Comparison of ENCODE assay signal across 8 cellular contexts in the genomic region with DNA sequence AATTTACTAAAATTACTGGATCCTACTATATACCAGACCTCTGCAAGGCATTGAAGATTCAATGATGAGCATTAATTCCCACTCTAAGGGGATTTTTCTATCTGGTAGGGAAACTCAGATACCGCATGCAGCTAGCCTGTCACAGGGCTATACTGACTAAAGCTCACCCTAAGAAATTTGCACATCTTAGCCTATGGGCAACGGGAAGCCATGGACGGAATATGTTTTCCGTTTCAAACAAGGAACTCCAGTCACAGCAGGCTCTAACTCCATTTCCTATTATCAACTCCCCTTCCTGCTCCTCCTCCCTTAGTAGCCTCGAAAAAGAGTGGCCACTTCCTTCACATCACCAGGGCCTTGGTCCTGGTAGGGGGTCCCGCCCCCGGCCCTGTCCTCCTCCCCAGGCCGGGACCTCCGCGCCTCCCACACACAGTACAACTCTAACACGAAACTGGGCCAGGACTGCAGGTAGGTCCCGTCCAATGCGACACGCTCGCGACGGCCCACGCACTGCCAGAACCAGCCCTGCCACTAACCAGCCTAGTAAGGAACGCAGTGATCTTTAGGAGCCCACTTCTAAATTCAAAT. TPM values are rescaled to one million over a fixed set of nuclear protein-coding genes. Genes with fewer than 3 reads are reported as not detected.
A peak's percentile ranks its signal among the peaks of the same experiment; 100 is the strongest.
DNase-seq lines count a peak whose midpoint lies in the region; ATAC-seq and TF ChIP-seq lines count a peak whose summit lies in the region.

No MANE protein-coding gene starts in this region.

- ATAC-seq in GM18907 (IDR thresholded peaks at IDR 0.05; ENCODE audit: unreplicated experiment) = peak; percentile 36
- ATAC-seq in HG03159 (IDR thresholded peaks at IDR 0.05; ENCODE audit: unreplicated experiment) = peak; percentile 21
- ATAC-seq in naive thymus-derived CD4-positive, alpha-beta T cell = peak; percentile 54

- POLR2A ChIA-PET in BJ (lab: Charles Lee) = interaction anchor here (1.6 kb wide), 1 partner anchor 19 kb away, joined by 8 read pairs; a partner anchor contains a TSS
- POLR2A ChIA-PET in SK-N-SH (lab: Yijun Ruan, JAX) = interaction anchor here (0.9 to 2.0 kb wide), 4 partner anchors 12 to 55 kb away, joined by 4 to 26 read pairs (median 8); a partner anchor contains a TSS
- POLR2A ChIA-PET in naive thymus-derived CD4-positive, alpha-beta T cell (lab: Charles Lee) = interaction anchor here (0.8 to 7.3 kb wide), 10 partner anchors 10 to 73 kb away, joined by 3 to 162 read pairs (median 8); a partner anchor contains a TSS

- no peaks in the 10 kb centered on the region for H3K9me2 ChIP-seq in SK-N-SH

- peaks cover 14% of the 10 kb centered on the region for H3K4me1 Mint-ChIP-seq in endothelial cell (ENCODE audit: unreplicated experiment)
- peaks cover 15 to 32% (median 26%) of the 10 kb centered on the region in 7 donors for H3K4me1 Mint-ChIP-seq in naive thymus-derived CD4-positive, alpha-beta T cell

- H3K9me3 Mint-ChIP-seq in endothelial cell (ENCODE audit: unreplicated experiment) = no peaks in the 10 kb centered on the region
- no peaks in the 10 kb centered on the region for H3K9me3 Mint-ChIP-seq in naive thymus-derived CD4-positive, alpha-beta T cell

- no peaks in the 10 kb centered on the region for H3K9me3 ChIP-seq in SK-N-SH
- no peaks in the 10 kb centered on the region for H3K9me3 ChIP-seq in naive thymus-derived CD4-positive, alpha-beta T cell (ENCODE audit: control insufficient read depth in 2 of 3, low read length in 3 of 3)

- no peaks in the 10 kb centered on the region for H4K20me1 ChIP-seq in SK-N-SH (ENCODE audit: insufficient read depth)

- peak overlapping the region; percentile 99 for H3K27ac Mint-ChIP-seq in endothelial cell (ENCODE audit: unreplicated experiment)
- H3K27ac Mint-ChIP-seq in naive thymus-derived CD4-positive, alpha-beta T cell = peak overlapping the region; percentile 91 to 99 (median 98)

- peak overlapping the region; percentile 68 to 87; a peak in 3 of 4 replicates for H3K27ac ChIP-seq in SK-N-SH (ENCODE audit: low read depth in 2 of 2, low read length in 1 of 2)
- H3K27ac ChIP-seq in naive thymus-derived CD4-positive, alpha-beta T cell (ENCODE audit: low read depth, low read length) = peak overlapping the region; percentile 97

- peak overlapping the region; percentile 85 for H3K4me2 ChIP-seq in SK-N-SH

- H3K36me3 ChIP-seq in BJ (ENCODE audit: control insufficient read depth, insufficient read depth, low read length) (peaks cover 9% of the 10 kb centered on the region), SK-N-SH (replicated peaks in 1 of 2; ENCODE audit: control insufficient read depth in 1 of 2, insufficient read depth in 2 of 2, low read length in 1 of 2) (peaks cover 23 to 29% of the 10 kb centered on the region in 2 experiments)
- H3K36me3 ChIP-seq in naive thymus-derived CD4-positive, alpha-beta T cell (ENCODE audit: control insufficient read depth in 2 of 3, insufficient read depth in 3 of 3, low read length in 3 of 3) = peaks cover 7 to 35% (median 16%) of the 10 kb centered on the region in 3 experiments

- H3F3A ChIP-seq in SK-N-SH (replicated peaks; ENCODE audit: insufficient read depth) = no peaks in the 10 kb centered on the region

- H3K27me3 ChIP-seq in BJ (ENCODE audit: control insufficient read depth, insufficient read depth, low read length) = no peaks in the 10 kb centered on the region
- no peaks in the 10 kb centered on the region for H3K27me3 ChIP-seq in SK-N-SH (ENCODE audit: insufficient read depth)
- H3K27me3 ChIP-seq in naive thymus-derived CD4-positive, alpha-beta T cell (ENCODE audit: control insufficient read depth in 2 of 2, insufficient read depth in 2 of 2, low read length in 2 of 2) = no peaks in the 10 kb centered on the region

- H3K4me3 Mint-ChIP-seq in endothelial cell (ENCODE audit: unreplicated experiment) = peak overlapping the region; percentile 94
- H3K4me3 Mint-ChIP-seq in naive thymus-derived CD4-positive, alpha-beta T cell = peak overlapping the region; percentile 86 to 97 (median 94)

- WGBS in SK-N-SH (ENCODE audit: low lambda C conversion rate) = 24% methylated on average over 18 of the region's 19 CpGs

- H3K4me1 ChIP-seq in SK-N-SH (ENCODE audit: control insufficient read depth in 1 of 2, insufficient read depth in 2 of 2, low read depth in 1 of 2, low read length in 1 of 2) = peaks cover 0 to 16% of the 10 kb centered on the region in 2 experiments; a peak in 2 of 4 replicates
- H3K4me1 ChIP-seq in naive thymus-derived CD4-positive, alpha-beta T cell (ENCODE audit: control insufficient read depth in 2 of 2, insufficient read depth in 2 of 2, low read length in 2 of 2) = peaks cover 15 to 17% of the 10 kb centered on the region in 2 donors

- intact Hi-C loops in naive thymus-derived CD4-positive, alpha-beta T cell (cut with micrococcal nuclease) = loop anchor here (1.0 to 10.0 kb wide), 10 partner anchors 19 to 1692 kb away; a partner anchor contains a TSS

- peak overlapping the region; percentile 56 for H3K9ac ChIP-seq in SK-N-SH

- CTCF ChIA-PET in BJ (lab: Yijun Ruan, JAX) (interaction anchor here (0.7 to 1.1 kb wide), 3 partner anchors 17 to 55 kb away, joined by 3 to 5 read pairs (median 3); no protein-coding TSS in a partner anchor), SK-N-SH (lab: Yijun Ruan, JAX) (interaction anchor here (1.0 to 2.7 kb wide), 6 partner anchors 17 to 54 kb away, joined by 3 to 12 read pairs (median 6); a partner anchor contains a TSS)
- CTCF ChIA-PET in naive thymus-derived CD4-positive, alpha-beta T cell (lab: Charles Lee) = interaction anchor here (0.7 to 1.9 kb wide), 7 partner anchors 17 to 99 kb away, joined by 3 to 10 read pairs (median 4); no protein-coding TSS in a partner anchor

- H3K4me3 ChIP-seq in BJ (ENCODE audit: low read depth, low read length) = peak overlapping the region; percentile 98
- peak overlapping the region; percentile 98 for H3K4me3 ChIP-seq in SK-N-SH (ENCODE audit: low read depth in 2 of 2, low read length in 1 of 2)
- H3K4me3 ChIP-seq in naive thymus-derived CD4-positive, alpha-beta T cell (ENCODE audit: low read length) = peak overlapping the region; percentile 99

- peaks cover 18% of the 10 kb centered on the region for H3K79me2 ChIP-seq in SK-N-SH (ENCODE audit: insufficient read depth)

- peak overlapping the region; percentile 96 for H2AFZ ChIP-seq in SK-N-SH (ENCODE audit: low read depth)

- no peak for DNase-seq in BJ (ENCODE audit: low read depth)
- DNase-seq in SK-N-SH = peak; percentile 47
- peak; percentile 33 for DNase-seq in endothelial cell (ENCODE audit: low spot score)
- DNase-seq in naive thymus-derived CD4-positive, alpha-beta T cell = no peak
- DNase-seq in NCI-H128 (lab: John Stamatoyannopoulos, UW; ENCODE audit: unreplicated experiment) = no peak
- no peak for DNase-seq in stimulated activated CD4-positive, alpha-beta T cell treated with anti-CD3 and anti-CD28 coated beads, Interleukin-4, amount 100 ng/mL, for 24 hours

- peaks cover 15% of the 10 kb centered on the region for H3K36me3 Mint-ChIP-seq in endothelial cell (ENCODE audit: low read depth, unreplicated experiment)
- H3K36me3 Mint-ChIP-seq in naive thymus-derived CD4-positive, alpha-beta T cell = peaks cover 6 to 22% (median 15%) of the 10 kb centered on the region in 5 donors

- no peak for TF ChIP-seq EP300 in SK-N-SH (IDR thresholded peaks at IDR 0.05; ENCODE audit: borderline replicate concordance in 1 of 2, low read depth in 1 of 2, low read length in 1 of 2)

- TF ChIP-seq RAD21 in SK-N-SH (IDR thresholded peaks at IDR 0.05; ENCODE audit: low read length) = no peak

- TF ChIP-seq CTCF in BJ (IDR thresholded peaks at IDR 0.05; ENCODE audit: insufficient read depth, low read depth, low read length) (no peak), SK-N-SH (IDR thresholded peaks at IDR 0.05) (no peak), endothelial cell (IDR thresholded peaks at IDR 0.05; ENCODE audit: unreplicated experiment) (no peak)

- H3K27me3 Mint-ChIP-seq in endothelial cell (ENCODE audit: unreplicated experiment) = no peaks in the 10 kb centered on the region
- H3K27me3 Mint-ChIP-seq in naive thymus-derived CD4-positive, alpha-beta T cell = peaks cover 0 to 5% (median 0%) of the 10 kb centered on the region in 5 donors

TF ChIP-seq in SK-N-SH, 30 proteins besides CTCF, POLR2A, EP300 and RAD21 (continues in another document):
- no peak for TF ChIP-seq NFIC (IDR thresholded peaks at IDR 0.05; ENCODE audit: borderline replicate concordance)
- TF ChIP-seq MXI1 (IDR thresholded peaks at IDR 0.05; ENCODE audit: low read depth, low read length) = no peak

RNA-seq across cellular contexts. Expression of a gene that starts 0.7 kb away (rescaled TPM):
- polyA plus RNA-seq in BJ (2011; rRNA removed) = 339 and 358 TPM in 2 replicates
- 21.3 and 32.1 TPM in 2 replicates for polyA minus RNA-seq in BJ (2011; rRNA and poly(A)+ RNA removed)
- polyA plus RNA-seq in SK-N-SH (2012; rRNA removed) = 493 and 702 TPM in 2 replicates
- polyA plus RNA-seq in SK-N-SH (2012; cell fraction: cytosol; rRNA removed) = 540 and 572 TPM in 2 replicates
- 262 and 386 TPM in 2 replicates for polyA plus RNA-seq in SK-N-SH (2012; cell fraction: nucleus; rRNA removed)
- 191 TPM for total RNA-seq in endothelial cell (ENCODE audit: unreplicated experiment)
- total RNA-seq in naive thymus-derived CD4-positive, alpha-beta T cell = 100 to 1,000 TPM; 111 to 213 (median 122) TPM
- 100 to 1,000 TPM; 225 to 385 TPM for polyA plus RNA-seq in naive thymus-derived CD4-positive, alpha-beta T cell

RNA-seq across cellular contexts. Expression of a gene that starts 18.6 kb away (rescaled TPM):
- polyA plus RNA-seq in BJ (2011; rRNA removed) (48.4 and 64.6 TPM in 2 replicates), SK-N-SH (2012; rRNA removed) (51.5 and 55.1 TPM in 2 replicates)
- 43.6 and 70.3 TPM in 2 replicates for polyA minus RNA-seq in BJ (2011; rRNA and poly(A)+ RNA removed)
- polyA plus RNA-seq in SK-N-SH (2012; cell fraction: cytosol; rRNA removed) = 21.3 and 36.6 TPM in 2 replicates
- polyA plus RNA-seq in SK-N-SH (2012; cell fraction: nucleus; rRNA removed) = 120 and 133 TPM in 2 replicates
- 52.1 TPM for total RNA-seq in endothelial cell (ENCODE audit: unreplicated experiment)
- total RNA-seq in naive thymus-derived CD4-positive, alpha-beta T cell = 10 to 100 TPM; 75.9 to 95.5 (median 89.5) TPM
- 10 to 100 TPM; 13.2 to 14.7 TPM for polyA plus RNA-seq in naive thymus-derived CD4-positive, alpha-beta T cell

RNA-seq across cellular contexts. Expression of a gene that starts 24.3 kb away (rescaled TPM):
- polyA plus RNA-seq in BJ (2011; rRNA removed) (2.6 and 2.7 TPM in 2 replicates), SK-N-SH (2012; rRNA removed) (3.1 and 5.6 TPM in 2 replicates)
- 2.0 and 2.6 TPM in 2 replicates for polyA minus RNA-seq in BJ (2011; rRNA and poly(A)+ RNA removed)
- 0.94 and 1.3 TPM in 2 replicates for polyA plus RNA-seq in SK-N-SH (2012; cell fraction: cytosol; rRNA removed)
- 27.9 and 40.6 TPM in 2 replicates for polyA plus RNA-seq in SK-N-SH (2012; cell fraction: nucleus; rRNA removed)
- 15.1 TPM for total RNA-seq in endothelial cell (ENCODE audit: unreplicated experiment)
- 10 to 100 TPM; 10.7 to 23.4 (median 21.0) TPM for total RNA-seq in naive thymus-derived CD4-positive, alpha-beta T cell
- 1 to 10 TPM in 1 of 2 donors, under 1 TPM in 1; 0.66 to 1.1 TPM for polyA plus RNA-seq in naive thymus-derived CD4-positive, alpha-beta T cell

RNA-seq across cellular contexts. Expression of a gene that starts 55.5 kb away (rescaled TPM):
- 3.1 and 4.3 TPM in 2 replicates for polyA plus RNA-seq in BJ (2011; rRNA removed)
- 8.5 and 11.4 TPM in 2 replicates for polyA minus RNA-seq in BJ (2011; rRNA and poly(A)+ RNA removed)
- 3.8 and 5.2 TPM in 2 replicates for polyA plus RNA-seq in SK-N-SH (2012; rRNA removed)
- polyA plus RNA-seq in SK-N-SH (2012; cell fraction: cytosol; rRNA removed) = 1.7 and 3.1 TPM in 2 replicates
- 11.5 and 22.3 TPM in 2 replicates for polyA plus RNA-seq in SK-N-SH (2012; cell fraction: nucleus; rRNA removed)
- 32.9 TPM for total RNA-seq in endothelial cell (ENCODE audit: unreplicated experiment)
- 10 to 100 TPM; 51.2 to 81.3 (median 70.8) TPM for total RNA-seq in naive thymus-derived CD4-positive, alpha-beta T cell
- polyA plus RNA-seq in naive thymus-derived CD4-positive, alpha-beta T cell = 10 to 100 TPM; 17.1 to 21.9 TPM

Comparison
In these comparisons a context has a peak if more than half of its experiments do, and no peak if none do; other contexts are left out.
1. DNase-seq: peak in SK-N-SH (single experiment) and endothelial cell (single experiment); none in BJ (single experiment), naive thymus-derived CD4-positive, alpha-beta T cell (0 of 9), NCI-H128 (single experiment) and stimulated activated CD4-positive, alpha-beta T cell treated with anti-CD3 and anti-CD28 coated beads, Interleukin-4, amount 100 ng/mL, for 24 hours (single experiment).
2. Peak in every context shown above with its lines, with median percentiles within 50 percentile points of each other: H3K4me3 ChIP-seq and ATAC-seq.